Comparison of ENCODE assay signal across 7 cellular contexts in the genomic region with DNA sequence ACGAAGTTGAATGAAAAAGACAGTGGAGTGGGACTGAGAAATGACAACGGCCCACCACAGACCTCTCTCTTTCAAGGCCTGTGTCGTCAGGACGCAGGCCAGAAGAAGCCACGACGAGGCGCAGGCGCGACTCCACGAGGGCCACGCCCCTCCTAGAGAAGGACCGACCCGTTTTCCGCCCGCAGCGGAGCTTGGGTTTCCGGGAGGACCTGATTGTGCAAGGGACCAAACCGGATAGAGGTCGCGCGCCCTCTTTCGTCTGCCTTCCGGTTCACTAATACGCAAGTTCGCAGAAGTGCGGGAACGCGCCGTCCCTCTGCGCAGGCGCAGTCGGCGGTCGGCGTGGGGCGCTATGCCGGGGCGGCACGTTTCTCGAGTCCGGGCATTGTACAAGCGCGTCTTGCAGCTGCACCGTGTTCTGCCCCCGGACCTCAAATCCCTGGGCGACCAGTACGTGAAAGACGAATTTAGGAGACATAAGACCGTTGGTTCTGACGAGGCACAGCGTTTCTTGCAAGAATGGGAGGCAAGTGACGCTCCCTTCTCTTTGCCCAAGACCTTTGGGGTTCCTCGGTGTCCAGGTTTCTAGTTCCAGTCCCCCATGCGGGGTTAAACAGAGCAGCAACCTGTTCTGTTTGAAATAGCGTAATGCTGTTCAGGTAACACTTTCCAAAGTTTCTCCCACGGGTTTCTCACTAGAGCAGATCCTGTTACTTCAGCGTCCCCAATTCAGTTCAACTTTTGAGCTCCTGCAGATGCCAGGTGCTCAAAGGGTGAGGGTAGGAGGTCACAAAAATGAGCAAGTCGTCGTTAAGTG.
DNase-seq lines count a peak whose midpoint lies in the region; ATAC-seq and TF ChIP-seq lines count a peak whose summit lies in the region.

A gene (plus strand): TSS at position 327 of the 817 bp plus-strand sequence. CDS start 26 bp downstream, at position 353.

- ATAC-seq in GM18508 (IDR thresholded peaks at IDR 0.05; ENCODE audit: insufficient read depth, unreplicated experiment) (peak; percentile 93), HG03025 (IDR thresholded peaks at IDR 0.05; ENCODE audit: low FRiP score, unreplicated experiment) (peak; percentile 97)

- TF ChIP-seq CTCF in retinal pigment epithelial cell (conservative IDR thresholded peaks at IDR 0.05; ENCODE audit: low read depth, low read length) = peak; percentile 17

- peak; percentile 100 for DNase-seq in NCI-H2081 (lab: John Stamatoyannopoulos, UW)
- DNase-seq in T1000 (lab: John Stamatoyannopoulos, UW) = peak; percentile 98
- DNase-seq in astrocyte of the hippocampus (ENCODE audit: low read depth, low spot score) = peak; percentile 99
- DNase-seq in hippocampal formation (lab: John Stamatoyannopoulos, UW) = peak; percentile 89 to 92
- peak; percentile 92 for DNase-seq in retinal pigment epithelial cell (ENCODE audit: low read depth)

- H3K4me3 ChIP-seq in retinal pigment epithelial cell (ENCODE audit: low read length) = peak within 1 kb of the TSS; percentile 83

Comparison
In these comparisons a context has a peak if more than half of its experiments do, and no peak if none do; other contexts are left out.
1. Peak in every context shown above with its lines: DNase-seq, ATAC-seq and H3K4me3 ChIP-seq.